8 cellular contexts compared by ENCODE assay signal in genomic region chr4:52712991-52713275, GRCh38. TPM values are rescaled to one million over a fixed set of nuclear protein-coding genes. Genes with fewer than 3 reads are reported as not detected.
DNase-seq lines count a peak whose midpoint lies in the region; ATAC-seq and TF ChIP-seq lines count a peak whose summit lies in the region.

No MANE protein-coding gene starts in this region.

- H3K27me3 ChIP-seq in lower lobe of right lung (ENCODE audit: low read depth) (no peaks in the 10 kb centered on the region), tibial artery (no peaks in the 10 kb centered on the region)

- peak overlapping the region; percentile 95 for H3K4me3 Mint-ChIP-seq in activated T-cell treated with anti-CD3 and anti-CD28 coated beads, Interleukin-2, amount 50 U/mL, for 4 hours

- no peak for DNase-seq in activated T-cell treated with anti-CD3 and anti-CD28 coated beads, Interleukin-2, amount 50 U/mL, for 4 hours
- DNase-seq in activated T-cell treated with anti-CD3 and anti-CD28 coated beads, Interleukin-2, amount 50 U/mL, for 48 hours: no peak
- DNase-seq in astrocyte of the spinal cord (ENCODE audit: low read depth, low spot score) (no peak), lower lobe of right lung (no peak), tibial artery (no peak), NCI-H2227 treated with DMSO at 0.1 percent for 48 hours (lab: John Stamatoyannopoulos, UW) (no peak)

- H3K36me3 Mint-ChIP-seq in activated T-cell treated with anti-CD3 and anti-CD28 coated beads, Interleukin-2, amount 50 U/mL, for 4 hours (ENCODE audit: insufficient read depth): peaks cover 37% of the 10 kb centered on the region

- TF ChIP-seq CTCF in astrocyte of the spinal cord (IDR thresholded peaks at IDR 0.05; ENCODE audit: low read depth, low read length) (no peak), lower lobe of right lung (IDR thresholded peaks at IDR 0.05) (no peak), tibial artery (IDR thresholded peaks at IDR 0.05) (no peak)

- intact Hi-C loops in lower lobe of right lung (cut with DNase I) (no loop called here), tibial artery (cut with DNase I; ENCODE audit: low total_unique reads) (loop anchor here (5.0 kb wide), 1 partner anchor 154 kb away; no protein-coding TSS in a partner anchor)

- in situ Hi-C loops in astrocyte of the spinal cord (cut with HindIII; ENCODE audit: low sequenced_read_pairs): no loop called here

- no peaks in the 10 kb centered on the region for H3K9me3 Mint-ChIP-seq in activated T-cell treated with anti-CD3 and anti-CD28 coated beads, Interleukin-2, amount 50 U/mL, for 4 hours

- no peaks in the 10 kb centered on the region for H3K9me3 ChIP-seq in lower lobe of right lung
- H3K9me3 ChIP-seq in tibial artery: no peaks in the 10 kb centered on the region

- H3K27me3 Mint-ChIP-seq in activated T-cell treated with anti-CD3 and anti-CD28 coated beads, Interleukin-2, amount 50 U/mL, for 4 hours (ENCODE audit: low read depth): no peaks in the 10 kb centered on the region

- peaks cover 25% of the 10 kb centered on the region for H3K4me1 ChIP-seq in lower lobe of right lung
- H3K4me1 ChIP-seq in tibial artery: peaks cover 0 to 27% (median 17%) of the 10 kb centered on the region in 4 donors

- ATAC-seq in activated T-cell treated with anti-CD3 and anti-CD28 coated beads, Interleukin-2, amount 50 U/mL, for 4 hours: no peak
- ATAC-seq in lower lobe of right lung (no peak), HG03097 (IDR thresholded peaks at IDR 0.05; ENCODE audit: low FRiP score, unreplicated experiment) (no peak), GM21360 (IDR thresholded peaks at IDR 0.05; ENCODE audit: unreplicated experiment) (no peak)

- H3K4me1 Mint-ChIP-seq in activated T-cell treated with anti-CD3 and anti-CD28 coated beads, Interleukin-2, amount 50 U/mL, for 4 hours (ENCODE audit: low read depth): peaks cover 39% of the 10 kb centered on the region

- H3K4me3 ChIP-seq in astrocyte of the spinal cord (ENCODE audit: low read depth, low read length) (peak overlapping the region; percentile 74), lower lobe of right lung (peak overlapping the region; percentile 85), tibial artery (peak overlapping the region; percentile 90 to 93)

- peak overlapping the region; percentile 95 for H3K27ac ChIP-seq in lower lobe of right lung
- peak overlapping the region; percentile 95 for H3K27ac ChIP-seq in tibial artery

- H3K36me3 ChIP-seq in lower lobe of right lung: peaks cover 16% of the 10 kb centered on the region
- H3K36me3 ChIP-seq in tibial artery: peaks cover 0 to 19% (median 13%) of the 10 kb centered on the region in 3 donors

RNA-seq across cellular contexts. Expression of gene ERVMER34-1, which starts 38.3 kb away (rescaled TPM):
- total RNA-seq in activated T-cell treated with anti-CD3 and anti-CD28 coated beads, Interleukin-2, amount 50 U/mL, for 4 hours: under 1 TPM in 2 of 3 donors, not detected in 1; 0.21 to 0.30 TPM
- 1.5 TPM for total RNA-seq in lower lobe of right lung

RNA-seq across cellular contexts. Expression of gene USP46, which starts 53.8 kb away (rescaled TPM):
- 10 to 100 TPM in 1 of 3 donors, 1 to 10 TPM in 2; 6.2 to 10.4 (median 7.4) TPM for total RNA-seq in activated T-cell treated with anti-CD3 and anti-CD28 coated beads, Interleukin-2, amount 50 U/mL, for 4 hours
- total RNA-seq in lower lobe of right lung: 12.3 TPM
